8 cellular contexts compared by ENCODE assay signal in the genomic region with DNA sequence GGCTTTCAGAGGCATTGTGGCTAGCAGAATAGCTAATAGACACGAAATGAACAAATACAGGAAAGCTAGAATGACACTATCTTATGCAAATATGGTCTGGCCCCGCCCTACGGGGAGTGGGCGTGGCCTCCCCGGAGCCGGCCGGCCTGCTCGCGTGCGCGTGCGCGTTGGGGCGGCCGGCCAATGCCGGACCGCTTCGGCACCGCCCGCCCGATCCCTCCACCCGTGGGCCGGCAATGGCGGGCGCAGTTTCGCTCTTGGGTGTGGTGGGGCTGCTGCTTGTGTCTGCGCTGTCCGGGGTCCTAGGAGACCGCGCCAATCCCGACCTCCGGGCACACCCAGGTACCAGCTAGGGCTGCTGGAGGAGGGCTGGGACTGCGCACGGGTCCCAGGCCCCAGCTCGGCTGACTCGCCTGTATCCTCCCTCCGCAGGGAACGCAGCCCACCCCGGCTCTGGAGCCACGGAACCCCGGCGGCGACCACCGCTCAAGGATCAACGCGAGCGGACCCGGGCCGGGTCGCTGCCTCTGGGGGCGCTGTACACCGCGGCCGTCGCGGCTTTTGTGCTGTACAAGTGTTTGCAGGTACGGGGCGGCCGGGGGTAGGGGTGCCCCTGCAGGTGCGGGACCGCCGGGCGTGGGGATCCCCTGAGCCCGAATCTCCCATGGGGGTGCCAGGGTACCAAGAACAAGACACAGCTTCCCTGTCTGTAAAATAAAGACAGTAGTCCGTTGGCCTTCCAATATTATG. TPM values are rescaled to one million over a fixed set of nuclear protein-coding genes. Genes with fewer than 3 reads are reported as not detected.
DNase-seq lines count a peak whose midpoint lies in the region; TF ChIP-seq lines count a peak whose summit lies in the region.

A gene with protein sequence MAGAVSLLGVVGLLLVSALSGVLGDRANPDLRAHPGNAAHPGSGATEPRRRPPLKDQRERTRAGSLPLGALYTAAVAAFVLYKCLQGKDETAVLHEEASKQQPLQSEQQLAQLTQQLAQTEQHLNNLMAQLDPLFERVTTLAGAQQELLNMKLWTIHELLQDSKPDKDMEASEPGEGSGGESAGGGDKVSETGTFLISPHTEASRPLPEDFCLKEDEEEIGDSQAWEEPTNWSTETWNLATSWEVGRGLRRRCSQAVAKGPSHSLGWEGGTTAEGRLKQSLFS (plus strand): TSS at position 149 of the 750 bp plus-strand sequence. CDS start 88 bp downstream, at position 237.

- no peaks in the 10 kb centered on the region for H3K27me3 ChIP-seq in GM23248 (replicated peaks; ENCODE audit: insufficient read depth)
- H3K27me3 ChIP-seq in stomach, result no peaks in the 10 kb centered on the region

- no peaks in the 10 kb centered on the region for H4K20me1 ChIP-seq in GM23248 (ENCODE audit: insufficient read depth)

- H3K4me3 ChIP-seq in GM23248 (peak within 1 kb of the TSS; percentile 90), fibroblast of the aortic adventitia (ENCODE audit: low read depth, low read length) (peak within 1 kb of the TSS; percentile 94), stomach (peak within 1 kb of the TSS; percentile 68 to 96 (median 84))

- H3K4me1 ChIP-seq in GM23248 (ENCODE audit: insufficient read depth), result peaks cover 18% of the 10 kb centered on the region
- H3K4me1 ChIP-seq in stomach, result peaks cover 38 to 60% (median 53%) of the 10 kb centered on the region in 4 donors

- H3K36me3 Mint-ChIP-seq in nephron progenitor cell (ENCODE audit: low read depth), result peaks cover 28% of the 10 kb centered on the region

- in situ Hi-C loops in GM23248 (cut with MboI), result no loop called here

- H3K4me3 Mint-ChIP-seq in nephron progenitor cell, result peak within 1 kb of the TSS; percentile 86

- peak; percentile 87 for DNase-seq in EL
- DNase-seq in GM23248, result peak; percentile 93
- peak; percentile 78 for DNase-seq in LHCN-M2 (ENCODE audit: low read depth)
- DNase-seq in activated effector memory CD4-positive, alpha-beta T cell treated with Interleukin-2 at 50 U/mL for 16 hours, result peak; percentile 73
- peak; percentile 86 for DNase-seq in fibroblast of the aortic adventitia (ENCODE audit: low read depth)
- peak; percentile 89 for DNase-seq in nephron progenitor cell
- DNase-seq in stomach, result peak; percentile 89

- H3K9me2 ChIP-seq in GM23248 (ENCODE audit: insufficient read depth), result no peaks in the 10 kb centered on the region

- peaks cover 57% of the 10 kb centered on the region for H3K4me1 Mint-ChIP-seq in nephron progenitor cell

- peak within 1 kb of the TSS; percentile 78 for H2AFZ ChIP-seq in GM23248

- H3K27ac ChIP-seq in GM23248, result peak within 1 kb of the TSS; percentile 98
- peak within 1 kb of the TSS; percentile 95 to 100 (median 98) for H3K27ac ChIP-seq in stomach

- peaks cover 20% of the 10 kb centered on the region for H3K27me3 Mint-ChIP-seq in nephron progenitor cell (ENCODE audit: low read depth, poor library complexity)

- peak within 1 kb of the TSS; percentile 100 for H3K27ac Mint-ChIP-seq in nephron progenitor cell

- H3K36me3 ChIP-seq in GM23248 (ENCODE audit: low read depth), result peaks cover 5% of the 10 kb centered on the region; the same call in 1 of the 2 replicates
- H3K36me3 ChIP-seq in stomach, result peaks cover 10 to 25% (median 16%) of the 10 kb centered on the region in 4 donors

- H3K9me3 ChIP-seq in GM23248 (ENCODE audit: low read depth) (no peaks in the 10 kb centered on the region), stomach (no peaks in the 10 kb centered on the region)

- whole genome bisulfite sequencing in GM23248 (ENCODE audit: low coverage in 1 of 2, low lambda C conversion rate in 2 of 2, missing lambda C conversion rate in 2 of 2), 2 experiments, result 0 to 1% methylated on average over 63 to 64 of the region's 65 CpGs
- 0% methylated on average over 16 to 65 of the region's 65 CpGs for WGBS in stomach, 5 donors

- peak; percentile 61 for TF ChIP-seq POLR2A in Raji (IDR thresholded peaks at IDR 0.05; ENCODE audit: insufficient read depth, low read depth, low read length)
- TF ChIP-seq POLR2A in stomach (IDR thresholded peaks at IDR 0.05), result peak in 2 of 4 donors; percentile 57 to 61

- H3K4me2 ChIP-seq in GM23248 (ENCODE audit: unreplicated experiment), result peak within 1 kb of the TSS; percentile 97

- intact Hi-C loops in stomach (cut with DNase I; ENCODE audit: low total_unique reads), result no loop called here

- peaks cover 26% of the 10 kb centered on the region for H3F3A ChIP-seq in GM23248 (ENCODE audit: insufficient read depth)

- H3K79me2 ChIP-seq in GM23248 (ENCODE audit: insufficient read depth), result peaks cover 18% of the 10 kb centered on the region; the same call in 1 of the 2 replicates

- TF ChIP-seq CTCF in fibroblast of the aortic adventitia (IDR thresholded peaks at IDR 0.05; ENCODE audit: insufficient read depth, low read length) (peak; percentile 57), nephron progenitor cell (IDR thresholded peaks at IDR 0.05) (peak; percentile 65), stomach (IDR thresholded peaks at IDR 0.05) (peak in 5 of 7 experiments; percentile 36 to 62 (median 46))

- H3K9ac ChIP-seq in GM23248, result peak within 1 kb of the TSS; percentile 89

- peaks cover 4% of the 10 kb centered on the region for H3K9me3 Mint-ChIP-seq in nephron progenitor cell

- TF ChIP-seq EP300 in stomach (IDR thresholded peaks at IDR 0.05), result no peak

RNA-seq across cellular contexts. Expression of the gene that starts here (rescaled TPM):
- total RNA-seq in GM23248 (2014; rRNA removed; shearing (Covaris generic)), result 20.5 and 28.6 TPM in 2 replicates
- 52.8 and 55.7 TPM in 2 replicates for polyA plus RNA-seq in GM23248 (2016; fragmentation: Nextera tagmentation; extraction: Ambion mirVana)
- total RNA-seq in LHCN-M2 (2014; rRNA removed), result 11.1 and 13.3 TPM in 2 replicates
- 36.5 TPM for polyA plus RNA-seq in LHCN-M2 (2012)
- 6.1 and 10.9 TPM in 2 replicates for total RNA-seq in fibroblast of the aortic adventitia (ENCODE audit: low replicate concordance)
- total RNA-seq in stomach, result 100 to 1,000 TPM in 1 of 5 donors, 10 to 100 TPM in 4; 15.6 to 104 (median 28.1) TPM
- 10 to 100 TPM; 58.8 to 86.4 (median 69.7) TPM for polyA plus RNA-seq in stomach

Comparison
In these comparisons a context has a peak if more than half of its experiments do, and no peak if none do; other contexts are left out.
1. Peak in every context shown above with its lines: DNase-seq, H3K4me3 ChIP-seq and H3K27ac ChIP-seq.